Comparison of ENCODE assay signal across 9 cellular contexts in genomic region chr6:44133003-44133931, GRCh38. TPM values are rescaled to one million over a fixed set of nuclear protein-coding genes. Genes with fewer than 3 reads are reported as not detected.
DNase-seq lines count a peak whose midpoint lies in the region; ATAC-seq lines count a peak whose summit lies in the region.
"Had no signal": no experiment of that assay in that cellular context is flagged by ENCODE, and none has a peak within 500 bp of the region (broad histone marks: within the 10 kb centered on the region; RNA-seq: fewer than 3 reads in every experiment).

No MANE protein-coding gene starts in this region.

- POLR2A ChIA-PET in activated CD8-positive, alpha-beta T cell treated with anti-CD3 and anti-CD28 coated beads, Interleukin-2, amount 10 ng/mL, durations not matched to agents 7 days and 5 days (lab: Charles Lee) = no interaction called here

- intact Hi-C loops in Right ventricle myocardium superior (cut with DNase I) = no loop called here

- H3K36me3 Mint-ChIP-seq in T-helper 2 cell treated with Interferon-gamma antibody and Interleukin-4, amounts not matched to agents 5 μg/mL and 100 μg/mL, for 36 hours (ENCODE audit: low read depth) = no peaks in the 10 kb centered on the region
- H3K36me3 Mint-ChIP-seq in activated CD8-positive, alpha-beta T cell treated with anti-CD3 and anti-CD28 coated beads, Interleukin-2, amount 10 ng/mL, durations not matched to agents 7 days and 5 days (ENCODE audit: low read depth) = no peaks in the 10 kb centered on the region
- H3K36me3 Mint-ChIP-seq: activated naive CD4-positive, alpha-beta T cell treated with anti-CD3 and anti-CD28 coated beads, Interleukin-2, amount 50 U/mL, for 72 hours had no signal

- CTCF ChIA-PET in activated CD8-positive, alpha-beta T cell treated with anti-CD3 and anti-CD28 coated beads, Interleukin-2, amount 10 ng/mL, durations not matched to agents 7 days and 5 days (lab: Charles Lee) = interaction anchor here (0.7 to 2.6 kb wide), 4 partner anchors 17 to 112 kb away, joined by 3 to 10 read pairs (median 4); no protein-coding TSS in a partner anchor

- H3K4me3 Mint-ChIP-seq in T-helper 2 cell treated with Interferon-gamma antibody and Interleukin-4, amounts not matched to agents 5 μg/mL and 100 μg/mL, for 36 hours = no peak overlapping the region
- H3K4me3 Mint-ChIP-seq in activated CD8-positive, alpha-beta T cell treated with anti-CD3 and anti-CD28 coated beads, Interleukin-2, amount 10 ng/mL, durations not matched to agents 7 days and 5 days = no peak overlapping the region

- peaks cover 9% of the 10 kb centered on the region for H3K4me1 Mint-ChIP-seq in T-helper 2 cell treated with Interferon-gamma antibody and Interleukin-4, amounts not matched to agents 5 μg/mL and 100 μg/mL, for 36 hours (ENCODE audit: low read depth)
- peaks cover 14% of the 10 kb centered on the region for H3K4me1 Mint-ChIP-seq in activated CD8-positive, alpha-beta T cell treated with anti-CD3 and anti-CD28 coated beads, Interleukin-2, amount 10 ng/mL, durations not matched to agents 7 days and 5 days (ENCODE audit: low read depth)

- H3K27me3 Mint-ChIP-seq in T-helper 2 cell treated with Interferon-gamma antibody and Interleukin-4, amounts not matched to agents 5 μg/mL and 100 μg/mL, for 36 hours (ENCODE audit: low read depth) = no peaks in the 10 kb centered on the region
- peaks cover 2% of the 10 kb centered on the region for H3K27me3 Mint-ChIP-seq in activated CD8-positive, alpha-beta T cell treated with anti-CD3 and anti-CD28 coated beads, Interleukin-2, amount 10 ng/mL, durations not matched to agents 7 days and 5 days (ENCODE audit: low read depth)

- H3K9me3 Mint-ChIP-seq in T-helper 2 cell treated with Interferon-gamma antibody and Interleukin-4, amounts not matched to agents 5 μg/mL and 100 μg/mL, for 36 hours = no peaks in the 10 kb centered on the region
- no peaks in the 10 kb centered on the region for H3K9me3 Mint-ChIP-seq in activated CD8-positive, alpha-beta T cell treated with anti-CD3 and anti-CD28 coated beads, Interleukin-2, amount 10 ng/mL, durations not matched to agents 7 days and 5 days (ENCODE audit: insufficient read depth)
- H3K9me3 Mint-ChIP-seq: activated naive CD4-positive, alpha-beta T cell treated with anti-CD3 and anti-CD28 coated beads, Interleukin-2, amount 50 U/mL, for 72 hours had no signal

- no peak overlapping the region for H3K27ac Mint-ChIP-seq in T-helper 2 cell treated with Interferon-gamma antibody and Interleukin-4, amounts not matched to agents 5 μg/mL and 100 μg/mL, for 36 hours
- no peak overlapping the region for H3K27ac Mint-ChIP-seq in activated CD8-positive, alpha-beta T cell treated with anti-CD3 and anti-CD28 coated beads, Interleukin-2, amount 10 ng/mL, durations not matched to agents 7 days and 5 days
- H3K27ac Mint-ChIP-seq: activated naive CD4-positive, alpha-beta T cell treated with anti-CD3 and anti-CD28 coated beads, Interleukin-2, amount 50 U/mL, for 72 hours had no signal

- peak; percentile 79 for ATAC-seq in Right ventricle myocardium superior (ENCODE audit: poor library complexity)
- no peak for ATAC-seq in activated CD8-positive, alpha-beta T cell treated with anti-CD3 and anti-CD28 coated beads, Interleukin-2, amount 10 ng/mL, durations not matched to agents 7 days and 5 days

- peak; percentile 76 for DNase-seq in Ammon's horn (ENCODE audit: low spot score)
- peak; percentile 68 for DNase-seq in HuH-7.5 (ENCODE audit: low spot score)
- DNase-seq in UCSD-AML1 (lab: John Stamatoyannopoulos, UW; ENCODE audit: unreplicated experiment) = peak; percentile 27
- peak; percentile 51 for DNase-seq in Right ventricle myocardium superior
- DNase-seq in putamen (ENCODE audit: low spot score) = peak; percentile 64
- no peak for DNase-seq in activated CD4-positive, CD25-positive, alpha-beta regulatory T cell treated with anti-CD3 and anti-CD28 coated beads, Interleukin-2, amount 50 U/mL, for 72 hours
- no peak for DNase-seq in T-helper 2 cell treated with Interferon-gamma antibody and Interleukin-4, amounts not matched to agents 5 μg/mL and 100 μg/mL, for 36 hours (ENCODE audit: low spot score)
- no peak for DNase-seq in activated CD8-positive, alpha-beta T cell treated with anti-CD3 and anti-CD28 coated beads, Interleukin-2, amount 10 ng/mL, durations not matched to agents 7 days and 5 days

RNA-seq across cellular contexts. Expression of gene TMEM63B, which starts 5.9 kb away (rescaled TPM):
- total RNA-seq in Right ventricle myocardium superior = 46.3 TPM
- 10 to 100 TPM; 15.5 to 17.9 TPM for total RNA-seq in activated CD8-positive, alpha-beta T cell treated with anti-CD3 and anti-CD28 coated beads, Interleukin-2, amount 10 ng/mL, durations not matched to agents 7 days and 5 days

RNA-seq across cellular contexts. Expression of gene MRPL14, which starts 6.0 kb away (rescaled TPM):
- 41.0 TPM for total RNA-seq in Right ventricle myocardium superior
- total RNA-seq in activated CD8-positive, alpha-beta T cell treated with anti-CD3 and anti-CD28 coated beads, Interleukin-2, amount 10 ng/mL, durations not matched to agents 7 days and 5 days = 10 to 100 TPM; 57.3 to 60.9 TPM

RNA-seq across cellular contexts. Expression of gene CAPN11, which starts 25.4 kb away (rescaled TPM):
- 0.43 TPM for total RNA-seq in Right ventricle myocardium superior
- total RNA-seq in activated CD8-positive, alpha-beta T cell treated with anti-CD3 and anti-CD28 coated beads, Interleukin-2, amount 10 ng/mL, durations not matched to agents 7 days and 5 days = under 1 TPM; 0.58 to 0.70 TPM

Comparison
In these comparisons a context has a peak if more than half of its experiments do, and no peak if none do; other contexts are left out.
1. DNase-seq: peak in Ammon's horn (single experiment), HuH-7.5 (single experiment), UCSD-AML1 (single experiment), Right ventricle myocardium superior (single experiment) and putamen (single experiment); none in activated CD4-positive, CD25-positive, alpha-beta regulatory T cell treated with anti-CD3 and anti-CD28 coated beads, Interleukin-2, amount 50 U/mL, for 72 hours (single experiment), T-helper 2 cell treated with Interferon-gamma antibody and Interleukin-4, amounts not matched to agents 5 μg/mL and 100 μg/mL, for 36 hours (single experiment) and activated CD8-positive, alpha-beta T cell treated with anti-CD3 and anti-CD28 coated beads, Interleukin-2, amount 10 ng/mL, durations not matched to agents 7 days and 5 days (single experiment).